15 cellular contexts compared by ENCODE assay signal in the genomic region with DNA sequence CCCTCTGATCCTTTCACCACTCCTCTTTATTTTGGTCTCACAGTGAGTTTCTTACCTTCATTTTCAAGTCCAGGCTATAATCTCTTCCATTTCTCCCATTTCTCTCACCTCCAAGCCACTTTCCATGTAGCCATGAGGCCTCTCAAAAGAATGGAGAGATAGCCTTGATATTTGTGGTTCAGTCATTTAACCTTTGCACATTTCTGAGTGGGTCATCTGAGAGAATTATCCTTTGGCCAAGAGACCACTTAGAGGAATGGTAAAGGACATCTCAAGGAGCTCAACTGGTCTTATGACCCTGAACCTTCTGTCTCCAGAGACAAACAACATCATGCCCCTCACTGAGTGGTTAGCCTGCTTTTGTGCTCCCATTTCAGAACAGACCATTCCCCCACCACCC.
"Had no signal": no experiment of that assay in that cellular context is flagged by ENCODE, and none has a peak within 500 bp of the region (broad histone marks: within the 10 kb centered on the region; RNA-seq: fewer than 3 reads in every experiment).

No MANE protein-coding gene starts in this region.

- H3K36me3 ChIP-seq: gastrocnemius medialis, heart right ventricle, ovary, right lobe of liver, stomach, thoracic aorta, transverse colon had no signal

- H3K27me3 ChIP-seq: gastrocnemius medialis, ovary, right lobe of liver, transverse colon had no signal

- ATAC-seq: esophagus mucosa; gastrocnemius medialis; heart right ventricle; left lobe of liver; mucosa of descending colon; naive thymus-derived CD8-positive, alpha-beta T cell; right lobe of liver had no signal

- H3K4me3 ChIP-seq: gastrocnemius medialis, heart right ventricle, mucosa of descending colon, ovary, right lobe of liver, stomach, thoracic aorta, transverse colon had no signal

- H3K4me1 ChIP-seq: gastrocnemius medialis, heart right ventricle, right lobe of liver, stomach, transverse colon had no signal

- H3K27ac ChIP-seq: gastrocnemius medialis, heart right ventricle, ovary, right lobe of liver, stomach, thoracic aorta, transverse colon had no signal

- H3K9me3 ChIP-seq: gastrocnemius medialis, heart right ventricle, mucosa of descending colon, ovary, right lobe of liver, stomach, thoracic aorta, transverse colon had no signal

- DNase-seq: effector memory CD4-positive, alpha-beta T cell; gastrocnemius medialis; heart right ventricle; mucosa of descending colon; naive thymus-derived CD8-positive, alpha-beta T cell; ovary; right lobe of liver; stimulated activated CD4-positive, alpha-beta T cell treated with anti-CD3 and anti-CD28 coated beads, Interleukin-2, amount 100 ng/mL, for 24 hours; stimulated activated CD4-positive, alpha-beta T cell treated with anti-CD3 and anti-CD28 coated beads, Interleukin-4, amount 100 ng/mL, for 4 hours; stimulated activated naive CD4-positive, alpha-beta T cell; stomach; transverse colon had no signal
